ENCODE assay signal across 43 cellular contexts in genomic region chr17:20613905-20614304, GRCh38. TPM values are rescaled to one million over a fixed set of nuclear protein-coding genes. Genes with fewer than 3 reads are reported as not detected.
"Had no signal": no experiment of that assay in that cellular context is flagged by ENCODE, and none has a peak within 500 bp of the region (broad histone marks: within the 10 kb centered on the region; RNA-seq: fewer than 3 reads in every experiment).

No MANE protein-coding gene starts in this region.

- H3K27me3 ChIP-seq: adrenal gland, ascending aorta, body of pancreas, brain microvascular endothelial cell, breast epithelium, cardiac muscle cell had no signal

- DNase-seq: activated effector memory CD4-positive, alpha-beta T cell treated with anti-CD3 and anti-CD28 coated beads, Interleukin-2, amount 50 U/mL, for 16 hours; activated effector memory CD4-positive, alpha-beta T cell treated with Interleukin-2 at 50 U/mL for 16 hours; activated gamma-delta T cell; activated gamma-delta T cell treated with Interleukin-2 at 50 U/mL for 16 hours; activated naive CD4-positive, alpha-beta T cell; activated naive CD4-positive, alpha-beta T cell treated with anti-CD3 and anti-CD28 coated beads for 36 hours; activated naive CD4-positive, alpha-beta T cell treated with anti-CD3 and anti-CD28 coated beads, Interleukin-2, amount 10 ng/mL, durations not matched to agents 7 days and 5 days; activated naive CD4-positive, alpha-beta T cell treated with anti-CD3 and anti-CD28 coated beads, Interleukin-2, amount 50 U/mL, for 16 hours; activated naive CD4-positive, alpha-beta T cell treated with Interleukin-2 at 50 U/mL for 16 hours; activated naive CD8-positive, alpha-beta T cell treated with anti-CD3 and anti-CD28 coated beads for 36 hours; activated naive CD8-positive, alpha-beta T cell treated with anti-CD3 and anti-CD28 coated beads, Interleukin-2, amount 10 ng/mL, durations not matched to agents 7 days and 5 days; activated naive CD8-positive, alpha-beta T cell treated with anti-CD3 and anti-CD28 coated beads, Interleukin-2, amount 50 U/mL, for 24 hours; activated T-cell treated with anti-CD3 and anti-CD28 coated beads for 4 hours; activated T-cell treated with anti-CD3 and anti-CD28 coated beads, Interleukin-2, amount 50 U/mL, for 1 hour; activated T-cell treated with anti-CD3 and anti-CD28 coated beads, Interleukin-2, amount 50 U/mL, for 24 hours; activated T-cell treated with anti-CD3 and anti-CD28 coated beads, Interleukin-2, amount 50 U/mL, for 4 hours; activated T-cell treated with anti-CD3 and anti-CD28 coated beads, Interleukin-2, amount 50 U/mL, for 48 hours; activated T-cell treated with anti-CD3 and anti-CD28 coated beads, Interleukin-2, amount 50 U/mL, for 72 hours; adrenal gland; amniotic stem cell; amygdala; anterior cingulate cortex; aorta; body of pancreas; brain microvascular endothelial cell; caudate nucleus; central memory CD4-positive, alpha-beta T cell; cerebellar nuclear complex had no signal

- H3K27ac Mint-ChIP-seq: activated naive CD4-positive, alpha-beta T cell treated with anti-CD3 and anti-CD28 coated beads for 36 hours; activated naive CD4-positive, alpha-beta T cell treated with anti-CD3 and anti-CD28 coated beads, Interleukin-2, amount 10 ng/mL, durations not matched to agents 7 days and 5 days; activated naive CD4-positive, alpha-beta T cell treated with anti-CD3 and anti-CD28 coated beads, Interleukin-2, amount 50 U/mL, for 24 hours; activated naive CD4-positive, alpha-beta T cell treated with anti-CD3 and anti-CD28 coated beads, Interleukin-2, amount 50 U/mL, for 72 hours; activated naive CD8-positive, alpha-beta T cell; activated naive CD8-positive, alpha-beta T cell treated with anti-CD3 and anti-CD28 coated beads for 36 hours; activated naive CD8-positive, alpha-beta T cell treated with anti-CD3 and anti-CD28 coated beads, Interleukin-2, amount 10 ng/mL, durations not matched to agents 7 days and 5 days; activated naive CD8-positive, alpha-beta T cell treated with anti-CD3 and anti-CD28 coated beads, Interleukin-2, amount 50 U/mL, for 24 hours; activated T-cell treated with anti-CD3 and anti-CD28 coated beads, Interleukin-2, amount 50 U/mL, for 24 hours; activated T-cell treated with anti-CD3 and anti-CD28 coated beads, Interleukin-2, amount 50 U/mL, for 72 hours; activated T-helper 1 cell treated with anti-CD3 and anti-CD28 coated beads, Interleukin-12 subunit alpha, Interleukin-12 subunit beta, Interleukin-2, Interleukin-4 antibody, amounts not matched to agents 30 ng/mL and 10 ng/mL and 1 ng/mL, durations not matched to agents 14 hours and 24 hours and 36 hours; activated T-helper 17 cell treated with anti-CD3 and anti-CD28 coated beads, Interleukin-2, amount 50 U/mL, for 72 hours; activated T-helper 2 cell treated with anti-CD3 and anti-CD28 coated beads, Interferon-gamma antibody, Interleukin-2, Interleukin-4, amounts not matched to agents 10 μg/mL and 5 μg/mL and 100 μg/mL, durations not matched to agents 14 hours and 24 hours and 36 hours; brain had no signal

- H3K4me1 Mint-ChIP-seq: activated naive CD4-positive, alpha-beta T cell treated with anti-CD3 and anti-CD28 coated beads, Interleukin-2, amount 10 ng/mL, durations not matched to agents 7 days and 5 days; activated naive CD4-positive, alpha-beta T cell treated with anti-CD3 and anti-CD28 coated beads, Interleukin-2, amount 50 U/mL, for 24 hours; activated naive CD8-positive, alpha-beta T cell treated with anti-CD3 and anti-CD28 coated beads for 36 hours; activated naive CD8-positive, alpha-beta T cell treated with anti-CD3 and anti-CD28 coated beads, Interleukin-2, amount 10 ng/mL, durations not matched to agents 7 days and 5 days; activated naive CD8-positive, alpha-beta T cell treated with anti-CD3 and anti-CD28 coated beads, Interleukin-2, amount 50 U/mL, for 24 hours; activated T-helper 17 cell treated with anti-CD3 and anti-CD28 coated beads, Interleukin-2, amount 50 U/mL, for 72 hours; central memory CD8-positive, alpha-beta T cell had no signal

- H3K4me1 ChIP-seq: adrenal gland, ascending aorta, body of pancreas, breast epithelium had no signal

- H3K9me3 Mint-ChIP-seq: activated naive CD4-positive, alpha-beta T cell treated with anti-CD3 and anti-CD28 coated beads for 36 hours; activated naive CD4-positive, alpha-beta T cell treated with anti-CD3 and anti-CD28 coated beads, Interleukin-2, amount 10 ng/mL, durations not matched to agents 7 days and 5 days; activated naive CD4-positive, alpha-beta T cell treated with anti-CD3 and anti-CD28 coated beads, Interleukin-2, amount 50 U/mL, for 24 hours; activated naive CD4-positive, alpha-beta T cell treated with anti-CD3 and anti-CD28 coated beads, Interleukin-2, amount 50 U/mL, for 72 hours; activated naive CD8-positive, alpha-beta T cell treated with anti-CD3 and anti-CD28 coated beads for 36 hours; activated naive CD8-positive, alpha-beta T cell treated with anti-CD3 and anti-CD28 coated beads, Interleukin-2, amount 10 ng/mL, durations not matched to agents 7 days and 5 days; activated naive CD8-positive, alpha-beta T cell treated with anti-CD3 and anti-CD28 coated beads, Interleukin-2, amount 50 U/mL, for 24 hours; activated T-cell treated with anti-CD3 and anti-CD28 coated beads, Interleukin-2, amount 50 U/mL, for 24 hours; activated T-cell treated with anti-CD3 and anti-CD28 coated beads, Interleukin-2, amount 50 U/mL, for 4 hours; activated T-cell treated with anti-CD3 and anti-CD28 coated beads, Interleukin-2, amount 50 U/mL, for 72 hours; activated T-helper 1 cell treated with anti-CD3 and anti-CD28 coated beads, Interleukin-12 subunit alpha, Interleukin-12 subunit beta, Interleukin-2, Interleukin-4 antibody, amounts not matched to agents 30 ng/mL and 10 ng/mL and 1 ng/mL, durations not matched to agents 14 hours and 24 hours and 36 hours; activated T-helper 17 cell treated with anti-CD3 and anti-CD28 coated beads, Interleukin-2, amount 50 U/mL, for 72 hours; activated T-helper 2 cell treated with anti-CD3 and anti-CD28 coated beads, Interferon-gamma antibody, Interleukin-2, Interleukin-4, amounts not matched to agents 10 μg/mL and 5 μg/mL and 100 μg/mL, durations not matched to agents 14 hours and 24 hours and 36 hours; brain; central memory CD8-positive, alpha-beta T cell had no signal

- H3K27me3 Mint-ChIP-seq: activated naive CD4-positive, alpha-beta T cell treated with anti-CD3 and anti-CD28 coated beads, Interleukin-2, amount 10 ng/mL, durations not matched to agents 7 days and 5 days; activated naive CD4-positive, alpha-beta T cell treated with anti-CD3 and anti-CD28 coated beads, Interleukin-2, amount 50 U/mL, for 24 hours; activated naive CD8-positive, alpha-beta T cell; activated naive CD8-positive, alpha-beta T cell treated with anti-CD3 and anti-CD28 coated beads, Interleukin-2, amount 50 U/mL, for 24 hours; activated T-cell treated with anti-CD3 and anti-CD28 coated beads, Interleukin-2, amount 50 U/mL, for 24 hours; activated T-helper 17 cell treated with anti-CD3 and anti-CD28 coated beads, Interleukin-2, amount 50 U/mL, for 72 hours; central memory CD8-positive, alpha-beta T cell had no signal

- H3K27ac ChIP-seq: adrenal gland, ascending aorta, body of pancreas, brain microvascular endothelial cell, breast epithelium, cardiac muscle cell had no signal

- ATAC-seq: activated naive CD4-positive, alpha-beta T cell treated with anti-CD3 and anti-CD28 coated beads, Interleukin-2, amount 50 U/mL, for 72 hours; activated naive CD8-positive, alpha-beta T cell treated with anti-CD3 and anti-CD28 coated beads, Interleukin-2, amount 50 U/mL, for 24 hours; activated T-cell treated with anti-CD3 and anti-CD28 coated beads, Interleukin-2, amount 50 U/mL, for 4 hours; activated T-cell treated with anti-CD3 and anti-CD28 coated beads, Interleukin-2, amount 50 U/mL, for 72 hours; activated T-helper 17 cell treated with anti-CD3 and anti-CD28 coated beads, Interleukin-2, amount 50 U/mL, for 72 hours; body of pancreas had no signal

- H3K4me3 Mint-ChIP-seq: activated naive CD4-positive, alpha-beta T cell treated with anti-CD3 and anti-CD28 coated beads for 36 hours; activated naive CD4-positive, alpha-beta T cell treated with anti-CD3 and anti-CD28 coated beads, Interleukin-2, amount 10 ng/mL, durations not matched to agents 7 days and 5 days; activated naive CD4-positive, alpha-beta T cell treated with anti-CD3 and anti-CD28 coated beads, Interleukin-2, amount 50 U/mL, for 24 hours; activated naive CD8-positive, alpha-beta T cell; activated naive CD8-positive, alpha-beta T cell treated with anti-CD3 and anti-CD28 coated beads for 36 hours; activated naive CD8-positive, alpha-beta T cell treated with anti-CD3 and anti-CD28 coated beads, Interleukin-2, amount 10 ng/mL, durations not matched to agents 7 days and 5 days; activated naive CD8-positive, alpha-beta T cell treated with anti-CD3 and anti-CD28 coated beads, Interleukin-2, amount 50 U/mL, for 24 hours; activated T-cell treated with anti-CD3 and anti-CD28 coated beads, Interleukin-2, amount 50 U/mL, for 24 hours; activated T-cell treated with anti-CD3 and anti-CD28 coated beads, Interleukin-2, amount 50 U/mL, for 4 hours; activated T-cell treated with anti-CD3 and anti-CD28 coated beads, Interleukin-2, amount 50 U/mL, for 72 hours; activated T-helper 1 cell treated with anti-CD3 and anti-CD28 coated beads, Interleukin-12 subunit alpha, Interleukin-12 subunit beta, Interleukin-2, Interleukin-4 antibody, amounts not matched to agents 30 ng/mL and 10 ng/mL and 1 ng/mL, durations not matched to agents 14 hours and 24 hours and 36 hours; activated T-helper 17 cell treated with anti-CD3 and anti-CD28 coated beads, Interleukin-2, amount 50 U/mL, for 72 hours; brain; central memory CD8-positive, alpha-beta T cell had no signal

- H3K4me3 ChIP-seq: adrenal gland, ascending aorta, body of pancreas, breast epithelium, cardiac muscle cell had no signal

- FAIRE-seq: astrocyte had no signal

- H3K36me3 ChIP-seq: adrenal gland, ascending aorta, brain microvascular endothelial cell, breast epithelium, cardiac muscle cell had no signal

- H3K9me3 ChIP-seq: adrenal gland, ascending aorta, body of pancreas, breast epithelium had no signal

- H3K36me3 Mint-ChIP-seq: activated naive CD4-positive, alpha-beta T cell treated with anti-CD3 and anti-CD28 coated beads, Interleukin-2, amount 10 ng/mL, durations not matched to agents 7 days and 5 days; activated naive CD4-positive, alpha-beta T cell treated with anti-CD3 and anti-CD28 coated beads, Interleukin-2, amount 50 U/mL, for 24 hours; activated naive CD4-positive, alpha-beta T cell treated with anti-CD3 and anti-CD28 coated beads, Interleukin-2, amount 50 U/mL, for 72 hours; activated naive CD8-positive, alpha-beta T cell; activated naive CD8-positive, alpha-beta T cell treated with anti-CD3 and anti-CD28 coated beads for 36 hours; activated naive CD8-positive, alpha-beta T cell treated with anti-CD3 and anti-CD28 coated beads, Interleukin-2, amount 10 ng/mL, durations not matched to agents 7 days and 5 days; brain had no signal

RNA-seq across cellular contexts. Expression of gene CDRT15L2, which starts 34.4 kb away (rescaled TPM):
- total RNA-seq: activated naive CD4-positive, alpha-beta T cell treated with anti-CD3 and anti-CD28 coated beads for 36 hours; activated naive CD4-positive, alpha-beta T cell treated with anti-CD3 and anti-CD28 coated beads, Interleukin-2, amount 50 U/mL, for 72 hours; activated naive CD8-positive, alpha-beta T cell treated with anti-CD3 and anti-CD28 coated beads for 36 hours; activated naive CD8-positive, alpha-beta T cell treated with anti-CD3 and anti-CD28 coated beads, Interleukin-2, amount 10 ng/mL, durations not matched to agents 7 days and 5 days; activated T-cell treated with anti-CD3 and anti-CD28 coated beads, Interleukin-2, amount 50 U/mL, for 4 hours; activated T-cell treated with anti-CD3 and anti-CD28 coated beads, Interleukin-2, amount 50 U/mL, for 72 hours; activated T-helper 1 cell treated with anti-CD3 and anti-CD28 coated beads, Interleukin-12 subunit alpha, Interleukin-12 subunit beta, Interleukin-2, Interleukin-4 antibody, amounts not matched to agents 30 ng/mL and 10 ng/mL and 1 ng/mL, durations not matched to agents 14 hours and 24 hours and 36 hours; activated T-helper 17 cell treated with anti-CD3 and anti-CD28 coated beads, Interleukin-2, amount 50 U/mL, for 72 hours; activated T-helper 2 cell treated with anti-CD3 and anti-CD28 coated beads, Interferon-gamma antibody, Interleukin-2, Interleukin-4, amounts not matched to agents 10 μg/mL and 5 μg/mL and 100 μg/mL, durations not matched to agents 14 hours and 24 hours and 36 hours; adrenal gland; aorta; ascending aorta; astrocyte; body of pancreas; breast epithelium; cardiac muscle cell; cardiac septum; cerebellum had no signal
- polyA plus RNA-seq: adipose tissue, adrenal gland, aorta, cardiac muscle cell had no signal
